ENCODE assay signal across 8 cellular contexts in genomic region chr11:64305691-64306562, GRCh38. TPM values are rescaled to one million over a fixed set of nuclear protein-coding genes. Genes with fewer than 3 reads are reported as not detected.
A peak's percentile ranks its signal among the peaks of the same experiment; 100 is the strongest.
DNase-seq lines count a peak whose midpoint lies in the region; ATAC-seq, FAIRE-seq and TF ChIP-seq lines count a peak whose summit lies in the region.

No MANE protein-coding gene starts in this region.

- H3K27ac ChIP-seq in endothelial cell of umbilical vein (ENCODE audit: insufficient read depth, low read depth, low read length) (peak overlapping the region; percentile 42), muscle layer of duodenum (ENCODE audit: low read length) (peak overlapping the region; percentile 45)

- H3K36me3 ChIP-seq in endothelial cell of umbilical vein (ENCODE audit: control insufficient read depth in 2 of 2, extremely low read depth in 1 of 2, insufficient read depth in 2 of 2, low read length in 2 of 2) (no peaks in the 10 kb centered on the region), muscle layer of duodenum (ENCODE audit: control insufficient read depth in 1 of 2, insufficient read depth in 2 of 2, low read length in 2 of 2) (no peaks in the 10 kb centered on the region)

- intact Hi-C loops in endothelial cell of umbilical vein (cut with micrococcal nuclease): loop anchor here (1.0 to 2.0 kb wide), 6 partner anchors 11 to 121 kb away; partner anchors contain the start of genes BAD, FKBP2, GPR137 and TRMT112

- POLR2A ChIA-PET in endothelial cell of umbilical vein (lab: Charles Lee): no interaction called here

- H3K9ac ChIP-seq in endothelial cell of umbilical vein (replicated peaks; ENCODE audit: extremely low read depth, insufficient read depth, low read length): peak overlapping the region; percentile 55

- peak; percentile 21 to 45 for TF ChIP-seq CTCF in endothelial cell of umbilical vein (IDR thresholded peaks at IDR 0.05; ENCODE audit: extremely low read depth in 1 of 2, insufficient read depth in 1 of 2, low read depth in 1 of 2, low read length in 2 of 2)

- FAIRE-seq in endothelial cell of umbilical vein (lab: Jason Lieb, UNC): peak; percentile 75

- H3K4me3 ChIP-seq in endothelial cell of umbilical vein (replicated peaks in 1 of 3; ENCODE audit: insufficient read depth in 1 of 3, low read depth in 1 of 3, low read length in 3 of 3) (peak overlapping the region; percentile 59 to 68 (median 66)), muscle layer of duodenum (ENCODE audit: low read depth in 1 of 2, low read length in 2 of 2) (peak overlapping the region; percentile 78)

- peaks cover 10% of the 10 kb centered on the region for H3K79me2 ChIP-seq in endothelial cell of umbilical vein (ENCODE audit: control insufficient read depth, insufficient read depth, low read length)

- no peaks in the 10 kb centered on the region for H4K20me1 ChIP-seq in endothelial cell of umbilical vein (replicated peaks; ENCODE audit: control insufficient read depth, extremely low read depth, insufficient read depth, low read length)

- peak overlapping the region; percentile 60 for H3K4me2 ChIP-seq in endothelial cell of umbilical vein (ENCODE audit: insufficient read depth, low read length)

- ATAC-seq in HG02973 (IDR thresholded peaks at IDR 0.05; ENCODE audit: unreplicated experiment): peak; percentile 16
- peak; percentile 29 for ATAC-seq in stimulated activated effector memory CD8-positive, alpha-beta T cell treated with anti-CD3 and anti-CD28 coated beads, Interleukin-12 subunit alpha, Interleukin-12 subunit beta, amount 100 ng/mL, for 72 hours

- DNase-seq in NCI-H1092 treated with DMSO at 0.1 percent for 48 hours (lab: John Stamatoyannopoulos, UW) (peak; percentile 53), NCI-H1092 (lab: John Stamatoyannopoulos, UW) (no peak), NCI-H82 treated with DMSO at 0.1 percent for 48 hours (lab: John Stamatoyannopoulos, UW; ENCODE audit: unreplicated experiment) (peak; percentile 39), endothelial cell of umbilical vein (ENCODE audit: low read depth, low spot score) (peak; percentile 52)
- peak; percentile 41 to 51 for DNase-seq in activated CD8-positive, alpha-beta memory T cell treated with anti-CD3 and anti-CD28 coated beads for 4 hours (ENCODE audit: low read depth in 2 of 2)
- DNase-seq in stimulated activated effector memory CD8-positive, alpha-beta T cell treated with anti-CD3 and anti-CD28 coated beads, Interleukin-12 subunit alpha, Interleukin-12 subunit beta, amount 100 ng/mL, for 72 hours (ENCODE audit: low spot score in 2 of 2): peak; percentile 49 to 87

- H3K27me3 ChIP-seq in endothelial cell of umbilical vein (ENCODE audit: control insufficient read depth in 2 of 2, insufficient read depth in 2 of 2, low read length in 2 of 2): no peaks in the 10 kb centered on the region
- no peaks in the 10 kb centered on the region for H3K27me3 ChIP-seq in muscle layer of duodenum (ENCODE audit: low read depth, low read length)

- CTCF ChIA-PET in endothelial cell of umbilical vein (lab: Charles Lee): interaction anchor here (0.7 to 6.7 kb wide), 10 partner anchors 12 to 305 kb away, joined by 4 to 413 read pairs (median 24); partner anchors contain the start of genes FERMT3, KCNK4, PPP1R14B and PRDX5

- no peak for TF ChIP-seq POLR2A in endothelial cell of umbilical vein (IDR thresholded peaks at IDR 0.05; ENCODE audit: low read depth, low read length)

- BruUV-seq in endothelial cell of umbilical vein (replicated peaks; lab: Mats Ljungman, UMichigan): no TSS peak

- H2AFZ ChIP-seq in endothelial cell of umbilical vein (ENCODE audit: low read depth, low read length): peak overlapping the region; percentile 57

- no peaks in the 10 kb centered on the region for H3K9me1 ChIP-seq in endothelial cell of umbilical vein (replicated peaks; ENCODE audit: control insufficient read depth, extremely low read depth, insufficient read depth, low read length)

- dilution Hi-C loops in endothelial cell of umbilical vein (cut with MboI; ENCODE audit: extremely low pct_ligation_motif_present, low sequenced_read_pairs): no loop called here

- H3K9me3 Mint-ChIP-seq in stimulated activated effector memory CD8-positive, alpha-beta T cell treated with anti-CD3 and anti-CD28 coated beads, Interleukin-12 subunit alpha, Interleukin-12 subunit beta, amount 100 ng/mL, for 72 hours: no peaks in the 10 kb centered on the region

- peak overlapping the region; percentile 99 for H3K4me3 Mint-ChIP-seq in stimulated activated effector memory CD8-positive, alpha-beta T cell treated with anti-CD3 and anti-CD28 coated beads, Interleukin-12 subunit alpha, Interleukin-12 subunit beta, amount 100 ng/mL, for 72 hours

- no peaks in the 10 kb centered on the region for H3K9me3 ChIP-seq in endothelial cell of umbilical vein (replicated peaks; ENCODE audit: control insufficient read depth, insufficient read depth, low read length)
- no peaks in the 10 kb centered on the region for H3K9me3 ChIP-seq in muscle layer of duodenum (ENCODE audit: control insufficient read depth in 1 of 2, low read length in 2 of 2)

- peak overlapping the region; percentile 95 for H3K27ac Mint-ChIP-seq in stimulated activated effector memory CD8-positive, alpha-beta T cell treated with anti-CD3 and anti-CD28 coated beads, Interleukin-12 subunit alpha, Interleukin-12 subunit beta, amount 100 ng/mL, for 72 hours

- peaks cover 22% of the 10 kb centered on the region for H3K4me1 Mint-ChIP-seq in stimulated activated effector memory CD8-positive, alpha-beta T cell treated with anti-CD3 and anti-CD28 coated beads, Interleukin-12 subunit alpha, Interleukin-12 subunit beta, amount 100 ng/mL, for 72 hours

- H3K4me1 ChIP-seq in endothelial cell of umbilical vein (ENCODE audit: control insufficient read depth, extremely low read depth, insufficient read depth, low read length) (peaks cover 7% of the 10 kb centered on the region), muscle layer of duodenum (ENCODE audit: control insufficient read depth in 1 of 2, insufficient read depth in 2 of 2, low read length in 2 of 2) (peaks cover 6 to 21% of the 10 kb centered on the region in 2 donors)

- H3K36me3 Mint-ChIP-seq in stimulated activated effector memory CD8-positive, alpha-beta T cell treated with anti-CD3 and anti-CD28 coated beads, Interleukin-12 subunit alpha, Interleukin-12 subunit beta, amount 100 ng/mL, for 72 hours: peaks cover 55% of the 10 kb centered on the region

TF ChIP-seq in endothelial cell of umbilical vein, 7 proteins besides CTCF, POLR2A, EP300 and RAD21:
- peak; percentile 27 for TF ChIP-seq POLR2AphosphoS5 (IDR thresholded peaks at IDR 0.05; ENCODE audit: insufficient read depth, low read depth, low read length)
- no peak for TF ChIP-seq MYC (IDR thresholded peaks at IDR 0.05; ENCODE audit: low read depth, low read length)

RNA-seq across cellular contexts. Expression of gene ESRRA, which starts 0.6 kb away (rescaled TPM):
- 37.4 and 38.0 TPM in 2 replicates for total RNA-seq in endothelial cell of umbilical vein
- 17.2 and 18.8 TPM in 2 replicates for polyA plus RNA-seq in endothelial cell of umbilical vein
- polyA plus RNA-seq in endothelial cell of umbilical vein (2011; cell fraction: cytosol; rRNA removed): 13.8 and 18.9 TPM in 2 replicates
- 19.8 and 22.3 TPM in 2 replicates for polyA plus RNA-seq in endothelial cell of umbilical vein (2011; cell fraction: nucleus; rRNA removed)
- 15.0 and 26.5 TPM in 2 replicates for polyA plus RNA-seq in endothelial cell of umbilical vein (2012)
- polyA minus RNA-seq in endothelial cell of umbilical vein: 10.6 and 13.0 TPM in 2 replicates
- polyA minus RNA-seq in endothelial cell of umbilical vein (2011; cell fraction: cytosol; rRNA and poly(A)+ RNA removed): 45.9 TPM
- 4.0 and 10.0 TPM in 2 replicates for polyA minus RNA-seq in endothelial cell of umbilical vein (2011; cell fraction: nucleus; rRNA and poly(A)+ RNA removed)

RNA-seq across cellular contexts. Expression of gene CATSPERZ, which starts 5.8 kb away (rescaled TPM):
- not detected in 2 replicates for total RNA-seq in endothelial cell of umbilical vein
- polyA plus RNA-seq in endothelial cell of umbilical vein: 0.11 and 0.67 TPM in 2 replicates
- 0.14 and 0.49 TPM in 2 replicates for polyA plus RNA-seq in endothelial cell of umbilical vein (2011; cell fraction: cytosol; rRNA removed)
- polyA plus RNA-seq in endothelial cell of umbilical vein (2011; cell fraction: nucleus; rRNA removed): 0.48 TPM in 1 of 2 replicates, not detected in the other
- not detected in 2 replicates for polyA plus RNA-seq in endothelial cell of umbilical vein (2012)
- not detected in 2 replicates for polyA minus RNA-seq in endothelial cell of umbilical vein
- polyA minus RNA-seq in endothelial cell of umbilical vein (2011; cell fraction: cytosol; rRNA and poly(A)+ RNA removed): not detected
- polyA minus RNA-seq in endothelial cell of umbilical vein (2011; cell fraction: nucleus; rRNA and poly(A)+ RNA removed): not detected in 2 replicates

RNA-seq across cellular contexts. Expression of gene TRMT112, which starts 11.4 kb away (rescaled TPM):
- 187 and 195 TPM in 2 replicates for total RNA-seq in endothelial cell of umbilical vein
- polyA plus RNA-seq in endothelial cell of umbilical vein: 396 and 575 TPM in 2 replicates
- polyA plus RNA-seq in endothelial cell of umbilical vein (2011; cell fraction: cytosol; rRNA removed): 303 and 337 TPM in 2 replicates
- polyA plus RNA-seq in endothelial cell of umbilical vein (2011; cell fraction: nucleus; rRNA removed): 125 and 141 TPM in 2 replicates
- 274 and 288 TPM in 2 replicates for polyA plus RNA-seq in endothelial cell of umbilical vein (2012)
- 69.7 and 76.8 TPM in 2 replicates for polyA minus RNA-seq in endothelial cell of umbilical vein
- polyA minus RNA-seq in endothelial cell of umbilical vein (2011; cell fraction: cytosol; rRNA and poly(A)+ RNA removed): 147 TPM
- 14.4 and 23.9 TPM in 2 replicates for polyA minus RNA-seq in endothelial cell of umbilical vein (2011; cell fraction: nucleus; rRNA and poly(A)+ RNA removed)

RNA-seq across cellular contexts. Expression of gene PRDX5, which starts 12.0 kb away (rescaled TPM):
- total RNA-seq in endothelial cell of umbilical vein: 199 and 202 TPM in 2 replicates
- polyA plus RNA-seq in endothelial cell of umbilical vein: 647 and 709 TPM in 2 replicates
- 461 and 466 TPM in 2 replicates for polyA plus RNA-seq in endothelial cell of umbilical vein (2011; cell fraction: cytosol; rRNA removed)
- 139 and 150 TPM in 2 replicates for polyA plus RNA-seq in endothelial cell of umbilical vein (2011; cell fraction: nucleus; rRNA removed)
- polyA plus RNA-seq in endothelial cell of umbilical vein (2012): 296 and 368 TPM in 2 replicates
- polyA minus RNA-seq in endothelial cell of umbilical vein: 140 and 151 TPM in 2 replicates
- 201 TPM for polyA minus RNA-seq in endothelial cell of umbilical vein (2011; cell fraction: cytosol; rRNA and poly(A)+ RNA removed)
- polyA minus RNA-seq in endothelial cell of umbilical vein (2011; cell fraction: nucleus; rRNA and poly(A)+ RNA removed): 13.9 and 15.3 TPM in 2 replicates

RNA-seq across cellular contexts. Expression of gene KCNK4, which starts 14.8 kb away (rescaled TPM):
- 0.44 TPM in 1 of 2 replicates, not detected in the other for total RNA-seq in endothelial cell of umbilical vein
- polyA plus RNA-seq in endothelial cell of umbilical vein: 0.06 and 0.19 TPM in 2 replicates
- not detected in 2 replicates for polyA plus RNA-seq in endothelial cell of umbilical vein (2011; cell fraction: cytosol; rRNA removed)
- 0.17 and 0.24 TPM in 2 replicates for polyA plus RNA-seq in endothelial cell of umbilical vein (2011; cell fraction: nucleus; rRNA removed)
- polyA plus RNA-seq in endothelial cell of umbilical vein (2012): not detected in 2 replicates
- 0.15 TPM in 1 of 2 replicates, not detected in the other for polyA minus RNA-seq in endothelial cell of umbilical vein
- not detected for polyA minus RNA-seq in endothelial cell of umbilical vein (2011; cell fraction: cytosol; rRNA and poly(A)+ RNA removed)
- not detected in 2 replicates for polyA minus RNA-seq in endothelial cell of umbilical vein (2011; cell fraction: nucleus; rRNA and poly(A)+ RNA removed)
